ENCODE assay signal across 8 cellular contexts in the genomic region with DNA sequence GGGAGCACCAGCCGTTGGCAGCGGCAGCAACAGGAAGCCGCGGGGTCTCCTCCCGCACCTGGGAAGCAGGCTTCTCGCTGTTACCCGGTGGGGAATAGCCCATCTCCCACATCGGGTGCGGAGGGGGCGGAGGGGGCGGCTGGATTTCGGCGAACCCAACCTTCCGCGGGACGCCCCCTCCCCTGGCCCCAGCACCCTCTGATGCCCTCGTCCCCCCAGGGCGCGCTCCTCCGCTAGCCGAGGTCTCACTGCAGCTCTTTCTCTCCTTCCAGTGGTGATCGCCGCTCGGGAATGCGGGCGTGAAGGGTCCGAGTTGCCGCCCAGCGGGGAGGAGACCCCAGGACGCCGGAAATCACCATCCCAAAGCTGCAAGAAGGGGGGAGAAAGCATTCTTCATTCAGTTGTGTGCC. TPM values are rescaled to one million over a fixed set of nuclear protein-coding genes. Genes with fewer than 3 reads are reported as not detected.
DNase-seq lines count a peak whose midpoint lies in the region; ATAC-seq and TF ChIP-seq lines count a peak whose summit lies in the region.

No MANE protein-coding gene starts in this region.

- H3K9me3 Mint-ChIP-seq in activated CD8-positive, alpha-beta memory T cell treated with anti-CD3 and anti-CD28 coated beads, Interleukin-2, amount 10 ng/mL, durations not matched to agents 7 days and 5 days (ENCODE audit: low read depth) = peaks cover under 1% of the 10 kb centered on the region

- peaks cover 4% of the 10 kb centered on the region for H3K9me3 ChIP-seq in PC-3 (ENCODE audit: low read length)
- no peaks in the 10 kb centered on the region for H3K9me3 ChIP-seq in effector memory CD4-positive, alpha-beta T cell (ENCODE audit: control insufficient read depth, low read length)
- no peaks in the 10 kb centered on the region for H3K9me3 ChIP-seq in muscle layer of colon (ENCODE audit: low read length)

- TSS peak; percentile 31 for BruUV-seq in PC-3 (replicated peaks; lab: Mats Ljungman, UMichigan)

- peaks cover 60% of the 10 kb centered on the region for H3K79me2 ChIP-seq in PC-3 (ENCODE audit: low read length)

- H3K36me3 ChIP-seq in PC-3 (ENCODE audit: low read depth, low read length) (peaks cover 21% of the 10 kb centered on the region), muscle layer of colon (ENCODE audit: insufficient read depth, low read length) (peaks cover 7% of the 10 kb centered on the region)
- H3K36me3 ChIP-seq in effector memory CD4-positive, alpha-beta T cell (ENCODE audit: control insufficient read depth, insufficient read depth, low read length) = no peaks in the 10 kb centered on the region

- H3K4me3 Mint-ChIP-seq in activated CD8-positive, alpha-beta memory T cell treated with anti-CD3 and anti-CD28 coated beads, Interleukin-2, amount 10 ng/mL, durations not matched to agents 7 days and 5 days = peak overlapping the region; percentile 79

- H3K27me3 ChIP-seq in PC-3 (ENCODE audit: low read length) (no peaks in the 10 kb centered on the region), muscle layer of colon (ENCODE audit: control insufficient read depth in 1 of 2, insufficient read depth in 2 of 2, low read length in 2 of 2) (no peaks in the 10 kb centered on the region)
- no peaks in the 10 kb centered on the region for H3K27me3 ChIP-seq in effector memory CD4-positive, alpha-beta T cell (replicated peaks; ENCODE audit: control insufficient read depth, insufficient read depth, low read length, poor library complexity, severe bottlenecking)

- CTCF ChIA-PET in activated CD8-positive, alpha-beta memory T cell treated with anti-CD3 and anti-CD28 coated beads, Interleukin-2, amount 10 ng/mL, durations not matched to agents 7 days and 5 days (lab: Charles Lee) = interaction anchor here (0.7 to 8.5 kb wide), 11 partner anchors 15 to 208 kb away, joined by 3 to 246 read pairs (median 5); no protein-coding TSS in a partner anchor
- CTCF ChIA-PET in PC-3 (lab: Charles Lee) = interaction anchor here (0.7 to 6.3 kb wide), 4 partner anchors 76 to 207 kb away, joined by 4 to 154 read pairs (median 24); no protein-coding TSS in a partner anchor

- peaks cover 42% of the 10 kb centered on the region for H3K27me3 Mint-ChIP-seq in activated CD8-positive, alpha-beta memory T cell treated with anti-CD3 and anti-CD28 coated beads, Interleukin-2, amount 10 ng/mL, durations not matched to agents 7 days and 5 days

- H3F3A ChIP-seq in PC-3 (ENCODE audit: low read length, unreplicated experiment) = peaks cover 10% of the 10 kb centered on the region

- H3K9ac ChIP-seq in PC-3 (ENCODE audit: low read length) (peak overlapping the region; percentile 82), muscle layer of colon (ENCODE audit: low read length) (peak overlapping the region; percentile 91)

- no peak for DNase-seq in activated CD8-positive, alpha-beta memory T cell treated with anti-CD3 and anti-CD28 coated beads, Interleukin-2, amount 10 ng/mL, durations not matched to agents 7 days and 5 days
- DNase-seq in activated CD8-positive, alpha-beta memory T cell treated with anti-CD3 and anti-CD28 coated beads for 24 hours = no peak
- no peak for DNase-seq in PC-3
- no peak for DNase-seq in effector memory CD4-positive, alpha-beta T cell
- DNase-seq in putamen (ENCODE audit: low spot score) = no peak
- no peak for DNase-seq in stimulated activated naive CD4-positive, alpha-beta T cell treated with Interleukin-2 at 50 U/mL for 16 hours (lab: John Stamatoyannopoulos, UW)

- TF ChIP-seq CTCF in PC-3 (conservative IDR thresholded peaks at IDR 0.05; ENCODE audit: low read depth, low read length) = no peak

- peak overlapping the region; percentile 54 for H3K27ac ChIP-seq in PC-3 (ENCODE audit: low read length)
- H3K27ac ChIP-seq in effector memory CD4-positive, alpha-beta T cell (ENCODE audit: insufficient read depth, low read length, poor library complexity, severe bottlenecking) = peak overlapping the region; percentile 87
- H3K27ac ChIP-seq in muscle layer of colon (ENCODE audit: low read depth, low read length) = peak overlapping the region; percentile 99

- POLR2A ChIA-PET in PC-3 (lab: Charles Lee; ENCODE audit: unreplicated experiment) = interaction anchor here (0.5 to 1.9 kb wide), 9 partner anchors 11 to 689 kb away, joined by 3 to 19 read pairs (median 5); no protein-coding TSS in a partner anchor

- intact Hi-C loops in PC-3 (cut with micrococcal nuclease) = loop anchor here (1.0 to 5.0 kb wide), 2 partner anchors 35 to 110 kb away; no protein-coding TSS in a partner anchor

- H3K4me1 Mint-ChIP-seq in activated CD8-positive, alpha-beta memory T cell treated with anti-CD3 and anti-CD28 coated beads, Interleukin-2, amount 10 ng/mL, durations not matched to agents 7 days and 5 days = peaks cover 19% of the 10 kb centered on the region

- peak overlapping the region; percentile 88 for H3K4me2 ChIP-seq in PC-3 (ENCODE audit: low read length)

- H2AFZ ChIP-seq in PC-3 (ENCODE audit: low read length) = peak overlapping the region; percentile 32

- H3K4me1 ChIP-seq in PC-3 (ENCODE audit: insufficient read depth, low read length) (peaks cover 42% of the 10 kb centered on the region), muscle layer of colon (ENCODE audit: insufficient read depth, low read length) (peaks cover 25% of the 10 kb centered on the region)
- peaks cover 10% of the 10 kb centered on the region for H3K4me1 ChIP-seq in effector memory CD4-positive, alpha-beta T cell (ENCODE audit: control insufficient read depth, insufficient read depth, low read length, poor library complexity, severe bottlenecking)

- ATAC-seq in activated CD8-positive, alpha-beta memory T cell treated with anti-CD3 and anti-CD28 coated beads, Interleukin-2, amount 10 ng/mL, durations not matched to agents 7 days and 5 days = no peak
- ATAC-seq in PC-3 (0 out of 2 replicates have a peak, but pooled peaks have one; percentile 0), GM18867 (IDR thresholded peaks at IDR 0.05; ENCODE audit: unreplicated experiment) (no peak)

- peaks cover 28% of the 10 kb centered on the region for H4K20me1 ChIP-seq in PC-3 (ENCODE audit: low read length)

- H3K4me3 ChIP-seq in PC-3 (ENCODE audit: low read length) (peak overlapping the region; percentile 85), muscle layer of colon (ENCODE audit: low read depth in 1 of 2, low read length in 2 of 2) (peak overlapping the region; percentile 89 to 96)
- peak overlapping the region; percentile 86 for H3K4me3 ChIP-seq in effector memory CD4-positive, alpha-beta T cell (ENCODE audit: insufficient read depth, low read depth, low read length, poor library complexity, severe bottlenecking)

- peaks cover 4% of the 10 kb centered on the region for H3K36me3 Mint-ChIP-seq in activated CD8-positive, alpha-beta memory T cell treated with anti-CD3 and anti-CD28 coated beads, Interleukin-2, amount 10 ng/mL, durations not matched to agents 7 days and 5 days

- no peak overlapping the region for H3K27ac Mint-ChIP-seq in activated CD8-positive, alpha-beta memory T cell treated with anti-CD3 and anti-CD28 coated beads, Interleukin-2, amount 10 ng/mL, durations not matched to agents 7 days and 5 days

- no peaks in the 10 kb centered on the region for H3K9me2 ChIP-seq in PC-3 (replicated peaks; ENCODE audit: low read length)

RNA-seq across cellular contexts. Expression of a gene that starts 0.3 kb away (rescaled TPM):
- 1 to 10 TPM; 1.6 to 1.7 TPM for total RNA-seq in activated CD8-positive, alpha-beta memory T cell treated with anti-CD3 and anti-CD28 coated beads, Interleukin-2, amount 10 ng/mL, durations not matched to agents 7 days and 5 days
- 42.9 and 45.2 TPM in 2 replicates for total RNA-seq in PC-3 (2014; rRNA removed)

RNA-seq across cellular contexts. Expression of a gene that starts 57.5 kb away (rescaled TPM):
- 10 to 100 TPM in 1 of 2 experiments, 1 to 10 TPM in 1; 10.0 to 10.7 TPM for total RNA-seq in activated CD8-positive, alpha-beta memory T cell treated with anti-CD3 and anti-CD28 coated beads, Interleukin-2, amount 10 ng/mL, durations not matched to agents 7 days and 5 days
- total RNA-seq in PC-3 (2014; rRNA removed) = 31.3 and 31.5 TPM in 2 replicates

Comparison
In these comparisons a context has a peak if more than half of its experiments do, and no peak if none do; other contexts are left out.
1. RNA of a gene that starts 0.3 kb away (total RNA-seq): 42.9 to 45.2 TPM in PC-3; 1.6 to 1.7 TPM in activated CD8-positive, alpha-beta memory T cell treated with anti-CD3 and anti-CD28 coated beads, Interleukin-2, amount 10 ng/mL, durations not matched to agents 7 days and 5 days; every median in the first group is over 10 times any median in the second.
2. Peak in every context shown above with its lines, with median percentiles within 50 percentile points of each other: H3K27ac ChIP-seq and H3K4me3 ChIP-seq.